In genomic region chr6:2839195-2839981, GRCh38 we compare ENCODE assay signal across 8 cellular contexts. TPM values are rescaled to one million over a fixed set of nuclear protein-coding genes. Genes with fewer than 3 reads are reported as not detected.
A peak's percentile ranks its signal among the peaks of the same experiment; 100 is the strongest.
DNase-seq lines count a peak whose midpoint lies in the region; ATAC-seq and TF ChIP-seq lines count a peak whose summit lies in the region.

No MANE protein-coding gene starts in this region.

- CTCF ChIA-PET in Caco-2 (lab: Charles Lee) (interaction anchor here (1.0 to 4.2 kb wide), 3 partner anchors 48 to 150 kb away, joined by 5 to 67 read pairs (median 21); no protein-coding TSS in a partner anchor), MCF 10A (lab: Yijun Ruan, JAX) (interaction anchor here (0.7 to 3.8 kb wide), 9 partner anchors 16 to 346 kb away, joined by 3 to 35 read pairs (median 3); no protein-coding TSS in a partner anchor)

- BruUV-seq in Caco-2 (replicated peaks; lab: Mats Ljungman, UMichigan), result TSS peak; percentile 42
- no TSS peak for BruUV-seq in MCF 10A (replicated peaks; lab: Mats Ljungman, UMichigan)

- H3K4me3 Mint-ChIP-seq in Caco-2 (ENCODE audit: unreplicated experiment) (peak overlapping the region; percentile 98), MCF 10A (ENCODE audit: unreplicated experiment) (peak overlapping the region; percentile 88)
- peak overlapping the region; percentile 99 for H3K4me3 Mint-ChIP-seq in natural killer cell treated with Interleukin-12 subunit alpha and Interleukin-12 subunit beta and Interleukin-15 and Interleukin-18, amount 100 ng/mL, for 72 hours

- ATAC-seq in natural killer cell treated with Interleukin-12 subunit alpha and Interleukin-12 subunit beta and Interleukin-15 and Interleukin-18, amount 100 ng/mL, for 72 hours, result no peak
- no peak for ATAC-seq in HG02588 (IDR thresholded peaks at IDR 0.05; ENCODE audit: unreplicated experiment)

- H3K27ac Mint-ChIP-seq in Caco-2 (ENCODE audit: unreplicated experiment) (peak overlapping the region; percentile 97), MCF 10A (ENCODE audit: low read depth, unreplicated experiment) (peak overlapping the region; percentile 96)
- H3K27ac Mint-ChIP-seq in natural killer cell treated with Interleukin-12 subunit alpha and Interleukin-12 subunit beta and Interleukin-15 and Interleukin-18, amount 100 ng/mL, for 72 hours, result peak overlapping the region; percentile 87 to 89

- peaks cover 41% of the 10 kb centered on the region for H3K4me1 ChIP-seq in Caco-2

- no peaks in the 10 kb centered on the region for H3K9me3 Mint-ChIP-seq in Caco-2 (ENCODE audit: unreplicated experiment)
- no peaks in the 10 kb centered on the region for H3K9me3 Mint-ChIP-seq in MCF 10A (ENCODE audit: unreplicated experiment)
- H3K9me3 Mint-ChIP-seq in natural killer cell treated with Interleukin-12 subunit alpha and Interleukin-12 subunit beta and Interleukin-15 and Interleukin-18, amount 100 ng/mL, for 72 hours, result peaks cover 7% of the 10 kb centered on the region

- intact Hi-C loops in Caco-2 (cut with micrococcal nuclease; ENCODE audit: unreplicated experiment), result loop anchor here (2.0 kb wide), 1 partner anchor 75 kb away; the partner anchor contains the start of gene WRNIP1
- intact Hi-C loops in MCF 10A (cut with micrococcal nuclease), result no loop called here

- peaks cover 1% of the 10 kb centered on the region; the same call in 1 of the 2 replicates for H3K36me3 ChIP-seq in Caco-2 (ENCODE audit: control insufficient read depth, insufficient read depth, low read length)

- no peaks in the 10 kb centered on the region for H3K27me3 Mint-ChIP-seq in Caco-2 (ENCODE audit: insufficient read depth, unreplicated experiment)
- no peaks in the 10 kb centered on the region for H3K27me3 Mint-ChIP-seq in MCF 10A (ENCODE audit: insufficient read depth, unreplicated experiment)
- no peaks in the 10 kb centered on the region for H3K27me3 Mint-ChIP-seq in natural killer cell treated with Interleukin-12 subunit alpha and Interleukin-12 subunit beta and Interleukin-15 and Interleukin-18, amount 100 ng/mL, for 72 hours

- no peaks in the 10 kb centered on the region for H3K9me3 ChIP-seq in Caco-2

- H3K27me3 ChIP-seq in Caco-2 (replicated peaks; ENCODE audit: control insufficient read depth, insufficient read depth, low read length), result no peaks in the 10 kb centered on the region

- H3K4me1 Mint-ChIP-seq in Caco-2 (ENCODE audit: low read depth, unreplicated experiment), result peaks cover 13% of the 10 kb centered on the region
- peaks cover 28% of the 10 kb centered on the region for H3K4me1 Mint-ChIP-seq in MCF 10A (ENCODE audit: insufficient read depth, unreplicated experiment)
- H3K4me1 Mint-ChIP-seq in natural killer cell treated with Interleukin-12 subunit alpha and Interleukin-12 subunit beta and Interleukin-15 and Interleukin-18, amount 100 ng/mL, for 72 hours (ENCODE audit: low read depth in 2 of 2), result peaks cover 61 to 65% of the 10 kb centered on the region in 2 donors

- peak; percentile 60 to 74 for DNase-seq in Caco-2
- peak; percentile 68 for DNase-seq in NCI-H146 (lab: John Stamatoyannopoulos, UW)
- peak; percentile 80 for DNase-seq in MCF 10A (ENCODE audit: unreplicated experiment)
- DNase-seq in natural killer cell treated with Interleukin-12 subunit alpha and Interleukin-12 subunit beta and Interleukin-15 and Interleukin-18, amount 100 ng/mL, for 72 hours (ENCODE audit: low spot score), result no peak
- no peak for DNase-seq in SIG-M5 (lab: John Stamatoyannopoulos, UW)
- no peak for DNase-seq in iPS-NIHi7 (ENCODE audit: extremely low spot score)
- no peak for DNase-seq in ecto neural progenitor cell (ENCODE audit: low spot score)

- peaks cover 64% of the 10 kb centered on the region for H3K36me3 Mint-ChIP-seq in Caco-2 (ENCODE audit: insufficient read depth, unreplicated experiment)
- H3K36me3 Mint-ChIP-seq in MCF 10A (ENCODE audit: insufficient read depth, unreplicated experiment), result peaks cover 42% of the 10 kb centered on the region
- H3K36me3 Mint-ChIP-seq in natural killer cell treated with Interleukin-12 subunit alpha and Interleukin-12 subunit beta and Interleukin-15 and Interleukin-18, amount 100 ng/mL, for 72 hours, result peaks cover 32% of the 10 kb centered on the region

- peak overlapping the region; percentile 44 for H3K4me3 ChIP-seq in Caco-2 (ENCODE audit: low read depth, low read length)

- POLR2A ChIA-PET in Caco-2 (lab: Charles Lee), result interaction anchor here (0.5 to 2.8 kb wide), 8 partner anchors 42 to 611 kb away, joined by 3 to 10 read pairs (median 4); no protein-coding TSS in a partner anchor
- POLR2A ChIA-PET in MCF 10A (lab: Yijun Ruan, JAX), result interaction anchor here (0.7 to 4.6 kb wide), 12 partner anchors 12 to 1277 kb away, joined by 3 to 76 read pairs (median 26); partner anchors contain the start of gene WRNIP1

- TF ChIP-seq CTCF in Caco-2 (IDR thresholded peaks at IDR 0.05; ENCODE audit: insufficient read depth in 1 of 2, low read depth in 1 of 2, low read length in 1 of 2, severe bottlenecking in 1 of 2, unreplicated experiment in 1 of 2) (no peak), MCF 10A (IDR thresholded peaks at IDR 0.05; ENCODE audit: unreplicated experiment) (no peak)

RNA-seq across cellular contexts. Expression of gene SERPINB1, which starts 2.3 kb away (rescaled TPM):
- 75.6 and 81.9 TPM in 2 replicates for total RNA-seq in Caco-2 (2022)
- 20.8 and 28.0 TPM in 2 replicates for total RNA-seq in MCF 10A (2022)
- 100 to 1,000 TPM; 103 to 275 TPM for total RNA-seq in natural killer cell treated with Interleukin-12 subunit alpha and Interleukin-12 subunit beta and Interleukin-15 and Interleukin-18, amount 100 ng/mL, for 72 hours

Comparison
In these comparisons a context has a peak if more than half of its experiments do, and no peak if none do; other contexts are left out.
1. DNase-seq: peak in Caco-2 (2 of 2), NCI-H146 (single experiment) and MCF 10A (single experiment); none in natural killer cell treated with Interleukin-12 subunit alpha and Interleukin-12 subunit beta and Interleukin-15 and Interleukin-18, amount 100 ng/mL, for 72 hours (single experiment), SIG-M5 (single experiment), iPS-NIHi7 (single experiment) and ecto neural progenitor cell (single experiment).
2. Peak in every context shown above with its lines, with median percentiles within 50 percentile points of each other: H3K27ac Mint-ChIP-seq and H3K4me3 Mint-ChIP-seq.